Comparison of ENCODE assay signal across 9 cellular contexts in genomic region chr13:51814825-51815650, GRCh38. TPM values are rescaled to one million over a fixed set of nuclear protein-coding genes. Genes with fewer than 3 reads are reported as not detected.
DNase-seq lines count a peak whose midpoint lies in the region; ATAC-seq, FAIRE-seq and TF ChIP-seq lines count a peak whose summit lies in the region.
"Had no signal": no experiment of that assay in that cellular context is flagged by ENCODE, and none has a peak within 500 bp of the region (broad histone marks: within the 10 kb centered on the region; RNA-seq: fewer than 3 reads in every experiment).

No MANE protein-coding gene starts in this region.

- H3K4me1 ChIP-seq in ES-I3 (ENCODE audit: insufficient read depth, low read length) (peaks cover 24% of the 10 kb centered on the region; the same call in 1 of the 2 replicates), Panc1 (ENCODE audit: control insufficient read depth, insufficient read depth, low read length) (no peaks in the 10 kb centered on the region), pancreas (peaks cover 4 to 10% (median 7%) of the 10 kb centered on the region in 3 donors)

- peaks cover 16% of the 10 kb centered on the region for H3K27me3 Mint-ChIP-seq in activated T-helper 2 cell treated with anti-CD3 and anti-CD28 coated beads, Interferon-gamma antibody, Interleukin-2, Interleukin-4, amounts not matched to agents 10 μg/mL and 5 μg/mL and 100 μg/mL, durations not matched to agents 14 hours and 24 hours and 36 hours (ENCODE audit: low read depth)

- no peak overlapping the region for H3K4me3 Mint-ChIP-seq in activated T-helper 2 cell treated with anti-CD3 and anti-CD28 coated beads, Interferon-gamma antibody, Interleukin-2, Interleukin-4, amounts not matched to agents 10 μg/mL and 5 μg/mL and 100 μg/mL, durations not matched to agents 14 hours and 24 hours and 36 hours (ENCODE audit: low read depth)

- ATAC-seq in GM21515 (IDR thresholded peaks at IDR 0.05; ENCODE audit: unreplicated experiment) (peak; percentile 68), Panc1 (peak; percentile 92), pancreas (peak; percentile 87 to 96 (median 93))

- H3K27me3 ChIP-seq in Panc1 (ENCODE audit: control insufficient read depth, insufficient read depth, low read length) = no peaks in the 10 kb centered on the region
- no peaks in the 10 kb centered on the region for H3K27me3 ChIP-seq in pancreas

- TF ChIP-seq CTCF in Panc1 (IDR thresholded peaks at IDR 0.05) (peak; percentile 82), pancreas (IDR thresholded peaks at IDR 0.05) (peak; percentile 60 to 71 (median 62))

- H3K9me3 Mint-ChIP-seq in activated T-helper 2 cell treated with anti-CD3 and anti-CD28 coated beads, Interferon-gamma antibody, Interleukin-2, Interleukin-4, amounts not matched to agents 10 μg/mL and 5 μg/mL and 100 μg/mL, durations not matched to agents 14 hours and 24 hours and 36 hours = no peaks in the 10 kb centered on the region

- H3K27ac Mint-ChIP-seq in activated T-helper 2 cell treated with anti-CD3 and anti-CD28 coated beads, Interferon-gamma antibody, Interleukin-2, Interleukin-4, amounts not matched to agents 10 μg/mL and 5 μg/mL and 100 μg/mL, durations not matched to agents 14 hours and 24 hours and 36 hours = no peak overlapping the region

- no TSS peak for BruUV-seq in Panc1 (replicated peaks; lab: Mats Ljungman, UMichigan)

- peak; percentile 68 for DNase-seq in HT1080 (ENCODE audit: low read depth)
- DNase-seq in Panc1 (ENCODE audit: low read depth, low spot score) = no peak
- DNase-seq in activated T-helper 2 cell treated with anti-CD3 and anti-CD28 coated beads, Interferon-gamma antibody, Interleukin-2, Interleukin-4, amounts not matched to agents 10 μg/mL and 5 μg/mL and 100 μg/mL, durations not matched to agents 14 hours and 24 hours and 36 hours (ENCODE audit: low spot score) = peak; percentile 69
- DNase-seq in foreskin melanocyte = peak; percentile 66
- peak in 5 of 6 donors; percentile 60 to 79 (median 68) for DNase-seq in pancreas
- DNase-seq in urothelium cell line (ENCODE audit: low spot score) = peak; percentile 58

- peak; percentile 61 for FAIRE-seq in pancreas (lab: Jason Lieb, UNC)
- FAIRE-seq in urothelium cell line (lab: Jason Lieb, UNC) = no peak

- no peak overlapping the region for H3K27ac ChIP-seq in Panc1 (ENCODE audit: low read length)
- peak overlapping the region in 3 of 4 donors; percentile 17 to 81 (median 68) for H3K27ac ChIP-seq in pancreas

- CTCF ChIA-PET in Panc1 (lab: Charles Lee) = interaction anchor here (0.6 to 1.7 kb wide), 4 partner anchors 20 to 653 kb away, joined by 3 to 13 read pairs (median 4); no protein-coding TSS in a partner anchor

- peak overlapping the region; percentile 2; the same call in 1 of the 2 replicates for H3K9ac ChIP-seq in ES-I3 (ENCODE audit: low read depth, low read length)

- no peaks in the 10 kb centered on the region for H3K36me3 Mint-ChIP-seq in activated T-helper 2 cell treated with anti-CD3 and anti-CD28 coated beads, Interferon-gamma antibody, Interleukin-2, Interleukin-4, amounts not matched to agents 10 μg/mL and 5 μg/mL and 100 μg/mL, durations not matched to agents 14 hours and 24 hours and 36 hours (ENCODE audit: low read depth)

- no peaks in the 10 kb centered on the region for H3K36me3 ChIP-seq in ES-I3 (ENCODE audit: insufficient read depth, low read length)
- no peaks in the 10 kb centered on the region for H3K36me3 ChIP-seq in Panc1 (ENCODE audit: control insufficient read depth, insufficient read depth, low read length)
- no peaks in the 10 kb centered on the region for H3K36me3 ChIP-seq in pancreas

- 9 to 16% methylated on average over 13 of the region's 13 CpGs for WGBS in pancreas, 2 donors

- no peaks in the 10 kb centered on the region for H3K9me3 ChIP-seq in ES-I3 (ENCODE audit: control insufficient read depth, insufficient read depth, low read length)
- H3K9me3 ChIP-seq in Panc1 (ENCODE audit: control insufficient read depth, insufficient read depth, low read depth, low read length) = no peaks in the 10 kb centered on the region
- no peaks in the 10 kb centered on the region for H3K9me3 ChIP-seq in pancreas

- POLR2A ChIA-PET in Panc1 (lab: Charles Lee) = no interaction called here

- peaks cover 39% of the 10 kb centered on the region for H3K4me1 Mint-ChIP-seq in activated T-helper 2 cell treated with anti-CD3 and anti-CD28 coated beads, Interferon-gamma antibody, Interleukin-2, Interleukin-4, amounts not matched to agents 10 μg/mL and 5 μg/mL and 100 μg/mL, durations not matched to agents 14 hours and 24 hours and 36 hours (ENCODE audit: low read depth)

- intact Hi-C loops in Panc1 (cut with micrococcal nuclease; ENCODE audit: unreplicated experiment) = loop anchor here (2.0 kb wide), 1 partner anchor 314 kb away; the partner anchor contains the start of gene NEK5
- intact Hi-C loops in activated T-helper 2 cell treated with anti-CD3 and anti-CD28 coated beads, Interferon-gamma antibody, Interleukin-2, Interleukin-4, amounts not matched to agents 10 μg/mL and 5 μg/mL and 100 μg/mL, durations not matched to agents 14 hours and 24 hours and 36 hours (cut with micrococcal nuclease) = loop anchor here (1.0 to 5.0 kb wide), 5 partner anchors 10 to 314 kb away; partner anchors contain the start of genes ALG11, ATP7B, NEK5 and TMEM272
- intact Hi-C loops in pancreas (cut with DNase I) = no loop called here

- H3K4me3 ChIP-seq in Panc1 (ENCODE audit: low read depth in 2 of 2, low read length in 2 of 2) (peak overlapping the region; percentile 12 to 43), pancreas (peak overlapping the region in 2 of 4 donors; percentile 13 to 39)
- H3K4me3 ChIP-seq: skin epidermis had no signal

- in situ Hi-C loops in Panc1 (cut with HindIII; ENCODE audit: low pct_unique_long_range_greater_than_20kb, low sequenced_read_pairs) = no loop called here

RNA-seq across cellular contexts. Expression of gene DHRS12, which starts 11.1 kb away (rescaled TPM):
- 0.94 and 5.9 TPM in 2 replicates for total RNA-seq in HT1080 (2014; rRNA removed; shearing (Covaris generic))
- polyA plus RNA-seq in HT1080 (2015; cell fraction: cytosol; rRNA removed) = 2.3 and 2.4 TPM in 2 replicates
- polyA plus RNA-seq in HT1080 (2015; cell fraction: nucleus; rRNA removed) = 2.2 and 6.2 TPM in 2 replicates
- total RNA-seq in Panc1 (2021; ENCODE audit: unreplicated experiment) (10.7 TPM), pancreas (10 to 100 TPM; 13.8 to 34.6 (median 22.9) TPM)
- polyA plus RNA-seq in Panc1 (2012; ENCODE audit: insufficient read length) = 14.6 TPM
- 2.2 and 3.1 TPM in 2 replicates for total RNA-seq in activated T-helper 2 cell treated with anti-CD3 and anti-CD28 coated beads, Interferon-gamma antibody, Interleukin-2, Interleukin-4, amounts not matched to agents 10 μg/mL and 5 μg/mL and 100 μg/mL, durations not matched to agents 14 hours and 24 hours and 36 hours
- polyA plus RNA-seq in pancreas = 10 to 100 TPM; 31.3 to 39.4 TPM

RNA-seq across cellular contexts. Expression of gene TMEM272, which starts 29.9 kb away (rescaled TPM):
- total RNA-seq in HT1080 (2014; rRNA removed; shearing (Covaris generic)) = not detected in 2 replicates
- polyA plus RNA-seq in HT1080 (2015; cell fraction: cytosol; rRNA removed) = not detected in 2 replicates
- polyA plus RNA-seq in HT1080 (2015; cell fraction: nucleus; rRNA removed) = not detected in 2 replicates
- total RNA-seq in Panc1 (2021; ENCODE audit: unreplicated experiment) = 0.15 TPM
- not detected for polyA plus RNA-seq in Panc1 (2012; ENCODE audit: insufficient read length)
- 0.18 TPM in 1 of 2 replicates, not detected in the other for total RNA-seq in activated T-helper 2 cell treated with anti-CD3 and anti-CD28 coated beads, Interferon-gamma antibody, Interleukin-2, Interleukin-4, amounts not matched to agents 10 μg/mL and 5 μg/mL and 100 μg/mL, durations not matched to agents 14 hours and 24 hours and 36 hours
- under 1 TPM in 3 of 6 donors, not detected in 3; 0.06 to 0.16 (median 0.16) TPM for total RNA-seq in pancreas
- polyA plus RNA-seq in pancreas = under 1 TPM; 0.04 to 0.09 TPM

RNA-seq across cellular contexts. Expression of gene CCDC70, which starts 46.7 kb away (rescaled TPM):
- not detected in 2 replicates for total RNA-seq in HT1080 (2014; rRNA removed; shearing (Covaris generic))
- polyA plus RNA-seq in HT1080 (2015; cell fraction: cytosol; rRNA removed) = not detected in 2 replicates
- not detected in 2 replicates for polyA plus RNA-seq in HT1080 (2015; cell fraction: nucleus; rRNA removed)
- not detected for total RNA-seq in Panc1 (2021; ENCODE audit: unreplicated experiment)
- polyA plus RNA-seq in Panc1 (2012; ENCODE audit: insufficient read length) = not detected
- not detected in 2 replicates for total RNA-seq in activated T-helper 2 cell treated with anti-CD3 and anti-CD28 coated beads, Interferon-gamma antibody, Interleukin-2, Interleukin-4, amounts not matched to agents 10 μg/mL and 5 μg/mL and 100 μg/mL, durations not matched to agents 14 hours and 24 hours and 36 hours
- not detected for total RNA-seq in pancreas
- not detected for polyA plus RNA-seq in pancreas

Comparison
In these comparisons a context has a peak if more than half of its experiments do, and no peak if none do; other contexts are left out.
1. intact Hi-C loops: an anchor here in Panc1 (2.0 kb wide) and activated T-helper 2 cell treated with anti-CD3 and anti-CD28 coated beads, Interferon-gamma antibody, Interleukin-2, Interleukin-4, amounts not matched to agents 10 μg/mL and 5 μg/mL and 100 μg/mL, durations not matched to agents 14 hours and 24 hours and 36 hours (1.0 to 5.0 kb wide); none called in pancreas.